11 cellular contexts compared by ENCODE assay signal in the genomic region with DNA sequence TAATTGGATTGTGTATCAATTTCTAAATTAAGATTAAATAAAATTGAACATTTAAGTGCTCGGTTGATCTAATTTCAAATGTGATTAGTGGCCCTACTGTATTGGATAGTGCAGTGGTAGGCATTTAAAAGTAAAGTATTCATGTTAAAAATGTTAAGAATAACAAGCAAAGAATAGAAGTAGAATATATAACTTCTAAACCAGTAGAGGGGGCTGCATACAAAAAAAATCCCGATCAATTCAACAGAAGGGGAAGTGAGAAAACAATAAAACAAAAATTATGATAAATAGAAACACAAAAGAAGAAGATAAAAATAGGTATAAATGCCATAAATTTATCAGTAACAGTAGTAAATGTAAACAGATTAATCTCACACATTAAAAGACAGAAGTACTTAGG. TPM values are rescaled to one million over a fixed set of nuclear protein-coding genes. Genes with fewer than 3 reads are reported as not detected.
DNase-seq lines count a peak whose midpoint lies in the region; ATAC-seq, FAIRE-seq and TF ChIP-seq lines count a peak whose summit lies in the region.
"Had no signal": no experiment of that assay in that cellular context is flagged by ENCODE, and none has a peak within 500 bp of the region (broad histone marks: within the 10 kb centered on the region; RNA-seq: fewer than 3 reads in every experiment).

No MANE protein-coding gene starts in this region.

- intact Hi-C loops in PC-3 (cut with micrococcal nuclease) (loop anchor here (2.0 to 5.0 kb wide), 4 partner anchors 152 to 748 kb away; partner anchors contain the start of gene MAPK8), pancreas (cut with DNase I) (loop anchor here in 2 of 3 donors (5.0 to 10.0 kb wide), 4 partner anchors 55 to 295 kb away; partner anchors contain the start of gene ARHGAP22 (in 1 of the 2))

- BruUV-seq in PC-3 (replicated peaks; lab: Mats Ljungman, UMichigan), result no TSS peak

- H3K4me3 ChIP-seq in BE2C (ENCODE audit: low read depth, low read length), result no peak overlapping the region
- no peak overlapping the region for H3K4me3 ChIP-seq in PC-3 (ENCODE audit: low read length)
- H3K4me3 ChIP-seq in fibroblast of pulmonary artery (replicated peaks; ENCODE audit: low read depth, low read length), result no peak overlapping the region
- H3K4me3 ChIP-seq in pancreas, result no peak overlapping the region

- no peaks in the 10 kb centered on the region for H3K9me2 ChIP-seq in PC-3 (replicated peaks; ENCODE audit: low read length)

- H3K79me2 ChIP-seq in PC-3 (ENCODE audit: low read length), result no peaks in the 10 kb centered on the region

- FAIRE-seq in GM18507 (lab: Jason Lieb, UNC) (peak; percentile 33), pancreas (lab: Jason Lieb, UNC) (no peak)

- H3K27ac ChIP-seq in PC-3 (ENCODE audit: low read length), result no peak overlapping the region
- no peak overlapping the region for H3K27ac ChIP-seq in pancreas

- no peak overlapping the region for H3K9ac ChIP-seq in PC-3 (ENCODE audit: low read length)

- no peak overlapping the region for H3K4me2 ChIP-seq in PC-3 (ENCODE audit: low read length)

- H3K36me3 ChIP-seq in BE2C (no peaks in the 10 kb centered on the region), PC-3 (ENCODE audit: low read depth, low read length) (no peaks in the 10 kb centered on the region), pancreas (no peaks in the 10 kb centered on the region)

- POLR2A ChIA-PET in PC-3 (lab: Charles Lee; ENCODE audit: unreplicated experiment), result no interaction called here

- no peaks in the 10 kb centered on the region for H4K20me1 ChIP-seq in PC-3 (ENCODE audit: low read length)

- ATAC-seq in PC-3 (no peak), pancreas (no peak)

- no peak for DNase-seq in BE2C
- DNase-seq in GM18507 (ENCODE audit: extremely low spot score, insufficient read length, low read depth), result no peak
- peak; percentile 52 for DNase-seq in PC-3
- DNase-seq in fibroblast of pulmonary artery (ENCODE audit: low read depth), result peak; percentile 21
- no peak for DNase-seq in pancreas
- no peak for DNase-seq in stimulated activated naive CD4-positive, alpha-beta T cell (lab: John Stamatoyannopoulos, UW)
- DNase-seq in retina, result no peak
- DNase-seq in stimulated activated CD4-positive, alpha-beta T cell treated with anti-CD3 and anti-CD28 coated beads, Interleukin-15, amount 100 ng/mL, for 24 hours, result no peak
- DNase-seq: activated naive CD4-positive, alpha-beta T cell treated with anti-CD3 and anti-CD28 coated beads for 36 hours; foreskin melanocyte; T-helper 1 cell had no signal

- H3K4me1 ChIP-seq in BE2C (no peaks in the 10 kb centered on the region), PC-3 (ENCODE audit: insufficient read depth, low read length) (peaks cover 14% of the 10 kb centered on the region), pancreas (no peaks in the 10 kb centered on the region)

- H3F3A ChIP-seq in PC-3 (ENCODE audit: low read length, unreplicated experiment), result no peaks in the 10 kb centered on the region

- WGBS in pancreas, 2 donors, result 25 to 30% methylated on average over 2 of the region's 2 CpGs

- TF ChIP-seq CTCF in BE2C (IDR thresholded peaks at IDR 0.05; ENCODE audit: low read depth, low read length), result peak; percentile 18; the same call in 1 of the 2 replicates
- peak; percentile 84 for TF ChIP-seq CTCF in PC-3 (conservative IDR thresholded peaks at IDR 0.05; ENCODE audit: low read depth, low read length)
- TF ChIP-seq CTCF in fibroblast of pulmonary artery (IDR thresholded peaks at IDR 0.05; ENCODE audit: low read length, missing control alignments), result peak; percentile 42
- TF ChIP-seq CTCF in pancreas (IDR thresholded peaks at IDR 0.05), result no peak

- no peak overlapping the region for H2AFZ ChIP-seq in PC-3 (ENCODE audit: low read length)

- H3K27me3 ChIP-seq in BE2C (peaks cover 12% of the 10 kb centered on the region; the same call in 1 of the 2 replicates), PC-3 (ENCODE audit: low read length) (no peaks in the 10 kb centered on the region; the same call in 1 of the 2 replicates), pancreas (no peaks in the 10 kb centered on the region)

- CTCF ChIA-PET in PC-3 (lab: Charles Lee), result interaction anchor here (0.7 to 1.1 kb wide), 2 partner anchors 12 to 502 kb away, joined by 3 to 6 read pairs; no protein-coding TSS in a partner anchor

- H3K9me3 ChIP-seq in BE2C (no peaks in the 10 kb centered on the region), PC-3 (ENCODE audit: low read length) (no peaks in the 10 kb centered on the region), pancreas (no peaks in the 10 kb centered on the region)

RNA-seq across cellular contexts. Expression of gene WDFY4, which starts 24.9 kb away (rescaled TPM):
- not detected for polyA plus RNA-seq in BE2C (2012; ENCODE audit: insufficient read depth, insufficient read length, low read depth)
- total RNA-seq in PC-3 (2014; rRNA removed) (not detected in 2 replicates), pancreas (1 to 10 TPM in 3 of 6 donors, under 1 TPM in 3; 0.31 to 8.4 (median 0.99) TPM)
- polyA plus RNA-seq in pancreas, result under 1 TPM; 0.14 to 0.34 TPM

RNA-seq across cellular contexts. Expression of gene ARHGAP22, which starts 54.9 kb away (rescaled TPM):
- polyA plus RNA-seq in BE2C (2012; ENCODE audit: insufficient read depth, insufficient read length, low read depth), result 5.8 TPM
- 12.2 and 14.9 TPM in 2 replicates for total RNA-seq in PC-3 (2014; rRNA removed)
- total RNA-seq in pancreas, result 1 to 10 TPM; 1.1 to 6.0 (median 1.8) TPM
- polyA plus RNA-seq in pancreas, result 1 to 10 TPM; 1.8 to 2.3 TPM
- total RNA-seq: activated naive CD4-positive, alpha-beta T cell treated with anti-CD3 and anti-CD28 coated beads for 36 hours had no signal

Comparison
In these comparisons a context has a peak if more than half of its experiments do, and no peak if none do; other contexts are left out.
1. DNase-seq: peak in PC-3 (single experiment) and fibroblast of pulmonary artery (single experiment); none in BE2C (single experiment), GM18507 (single experiment), pancreas (0 of 6), stimulated activated naive CD4-positive, alpha-beta T cell (0 of 6), retina (single experiment) and stimulated activated CD4-positive, alpha-beta T cell treated with anti-CD3 and anti-CD28 coated beads, Interleukin-15, amount 100 ng/mL, for 24 hours (single experiment).
2. CTCF ChIP-seq: peak in BE2C (single experiment), PC-3 (single experiment) and fibroblast of pulmonary artery (single experiment); none in pancreas (0 of 4).